In the genomic region with DNA sequence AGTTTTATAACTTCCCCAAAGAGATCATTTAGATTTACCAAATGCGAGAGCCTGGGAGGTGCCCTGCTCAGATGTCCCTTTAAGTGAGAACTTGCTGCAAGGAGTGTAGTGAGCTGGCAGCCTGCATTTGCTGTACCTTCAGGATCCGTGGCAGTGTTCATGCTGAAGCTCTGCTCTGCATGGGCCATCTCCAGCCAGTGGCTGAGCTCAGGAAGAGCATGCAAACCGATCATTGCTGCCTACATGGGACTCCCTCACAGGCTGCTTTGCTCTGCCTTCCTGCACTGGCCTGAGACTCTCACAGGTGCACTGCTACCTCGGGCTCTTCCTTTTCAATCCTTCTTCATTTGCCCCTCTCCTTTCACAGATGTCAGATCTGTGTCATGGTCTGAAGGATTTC, we compare ENCODE assay signal across 24 cellular contexts.
DNase-seq lines count a peak whose midpoint lies in the region; ATAC-seq and TF ChIP-seq lines count a peak whose summit lies in the region.
"Had no signal": no experiment of that assay in that cellular context is flagged by ENCODE, and none has a peak within 500 bp of the region (broad histone marks: within the 10 kb centered on the region; RNA-seq: fewer than 3 reads in every experiment).

No MANE protein-coding gene starts in this region.

- intact Hi-C loops in spleen (cut with DNase I; ENCODE audit: low total_unique reads), result no loop called here

- no peaks in the 10 kb centered on the region; the same call in 1 of the 2 replicates for H3K27me3 Mint-ChIP-seq in WTC11 (ENCODE audit: low read depth)

- H3K4ac ChIP-seq in mesenchymal stem cell (ENCODE audit: low read depth in 1 of 2, low read length in 2 of 2), result no peak overlapping the region

- peak overlapping the region; percentile 18 for H2AFZ ChIP-seq in mesenchymal stem cell (ENCODE audit: low read depth, low read length)

- H3K18ac ChIP-seq in mesenchymal stem cell (ENCODE audit: low read depth in 1 of 2, low read length in 2 of 2), result no peak overlapping the region

- H3K9ac ChIP-seq in mesenchymal stem cell (ENCODE audit: low read length), result no peak overlapping the region
- H3K9ac ChIP-seq: BLaER1 had no signal

- H3K4me3 ChIP-seq in mesenchymal stem cell (ENCODE audit: insufficient read depth in 1 of 2, low read depth in 1 of 2, low read length in 2 of 2), result no peak overlapping the region
- no peak overlapping the region for H3K4me3 ChIP-seq in spleen
- H3K4me3 ChIP-seq: BLaER1, SJSA1 had no signal

- H4K91ac ChIP-seq in mesenchymal stem cell (ENCODE audit: low read length), result no peak overlapping the region

- no peak overlapping the region for H3K23ac ChIP-seq in mesenchymal stem cell (ENCODE audit: low read length in 2 of 2)

- H4K8ac ChIP-seq in mesenchymal stem cell (ENCODE audit: low read length), result no peak overlapping the region

- H3K4me1 ChIP-seq in mesenchymal stem cell (ENCODE audit: control insufficient read depth, insufficient read depth, low read depth, low read length), result no peaks in the 10 kb centered on the region
- H3K4me1 ChIP-seq in spleen, result no peaks in the 10 kb centered on the region
- H3K4me1 ChIP-seq: BLaER1, SJSA1 had no signal

- CTCF ChIA-PET in WTC11 (lab: Charles Lee), result no interaction called here

- WGBS in mesenchymal stem cell, result 77% methylated on average over 4 of the region's 4 CpGs
- 46 to 78% (median 61%) methylated on average over 4 of the region's 4 CpGs for WGBS in spleen, 5 donors

- no peaks in the 10 kb centered on the region for H3K9me3 Mint-ChIP-seq in WTC11

- no peak overlapping the region for H3K27ac Mint-ChIP-seq in WTC11
- H3K27ac Mint-ChIP-seq: CD4-positive, alpha-beta T cell had no signal

- no peaks in the 10 kb centered on the region for H3K27me3 ChIP-seq in mesenchymal stem cell (ENCODE audit: control insufficient read depth in 1 of 2, insufficient read depth in 1 of 2, low read length in 2 of 2)
- no peaks in the 10 kb centered on the region for H3K27me3 ChIP-seq in spleen (replicated peaks in 1 of 7)
- H3K27me3 ChIP-seq: BLaER1, SJSA1 had no signal

- H3K4me2 ChIP-seq in mesenchymal stem cell (ENCODE audit: low read length, poor library complexity, severe bottlenecking), result no peak overlapping the region
- H3K4me2 ChIP-seq: BLaER1 had no signal

- no peaks in the 10 kb centered on the region for H3K36me3 ChIP-seq in mesenchymal stem cell (ENCODE audit: control insufficient read depth in 1 of 2, insufficient read depth in 2 of 2, low read depth in 1 of 2, low read length in 2 of 2)
- H3K36me3 ChIP-seq in spleen, result no peaks in the 10 kb centered on the region
- H3K36me3 ChIP-seq: BLaER1, SJSA1 had no signal

- no peak for TF ChIP-seq CTCF in WTC11 (IDR thresholded peaks at IDR 0.05)
- TF ChIP-seq CTCF in spleen (IDR thresholded peaks at IDR 0.05 in 8 of 11, conservative IDR thresholded peaks at IDR 0.05 in 3 of 11), result no peak

- no peak overlapping the region for H3K14ac ChIP-seq in mesenchymal stem cell (ENCODE audit: low read length in 2 of 2)

- peaks cover 4% of the 10 kb centered on the region; the same call in 1 of the 2 replicates for H3K4me1 Mint-ChIP-seq in WTC11

- peak; percentile 94 for ATAC-seq in WTC11
- ATAC-seq: Right ventricle myocardium inferior had no signal

- H2AK5ac ChIP-seq in mesenchymal stem cell (ENCODE audit: low read length, severe bottlenecking), result no peak overlapping the region

- in situ Hi-C loops in G401 (cut with HindIII; ENCODE audit: low sequenced_read_pairs), result no loop called here

- no peak overlapping the region for H2BK15ac ChIP-seq in mesenchymal stem cell (ENCODE audit: low read depth, poor library complexity, severe bottlenecking)

- no peaks in the 10 kb centered on the region for H3K79me1 ChIP-seq in mesenchymal stem cell (replicated peaks; ENCODE audit: low read length, poor library complexity, severe bottlenecking)

- H3K4me3 Mint-ChIP-seq in WTC11, result no peak overlapping the region
- H3K4me3 Mint-ChIP-seq: CD4-positive, alpha-beta T cell had no signal

- peak; percentile 1 for DNase-seq in DMS53 (lab: John Stamatoyannopoulos, UW)
- DNase-seq in DMS53 treated with DMSO at 0.1 percent for 48 hours (lab: John Stamatoyannopoulos, UW; ENCODE audit: unreplicated experiment), result no peak
- no peak for DNase-seq in WTC11 (ENCODE audit: low spot score)
- no peak for DNase-seq in mesenchymal stem cell
- no peak for DNase-seq in activated CD4-positive, alpha-beta T cell treated with anti-CD3 and anti-CD28 coated beads for 4 hours
- DNase-seq in spleen, result no peak
- DNase-seq in mesenteric fat pad (ENCODE audit: low spot score), result no peak
- DNase-seq in G401 (ENCODE audit: low spot score), result no peak
- DNase-seq: ACHN; CD4-positive, alpha-beta T cell; GF-D8; HCEC 1CT; IMR-90; NCI-H1417; NCI-H1694 treated with DMSO at 0.1 percent for 48 hours; NCI-H2081 treated with DMSO at 0.1 percent for 48 hours; NCI-H2171 treated with DMSO at 0.1 percent for 48 hours; NCI-H524 treated with DMSO at 0.1 percent for 48 hours; NCI-H82; OCI-M1 had no signal

- no peak overlapping the region for H2BK120ac ChIP-seq in mesenchymal stem cell (ENCODE audit: low read depth, low read length)

- no peak overlapping the region for H2BK5ac ChIP-seq in mesenchymal stem cell (ENCODE audit: low read depth, low read length, poor library complexity, severe bottlenecking)

- H3K9me3 ChIP-seq in mesenchymal stem cell (ENCODE audit: control insufficient read depth, low read length), result peaks cover 14% of the 10 kb centered on the region
- peaks cover 0 to 9% (median 3%) of the 10 kb centered on the region in 8 donors for H3K9me3 ChIP-seq in spleen
- H3K9me3 ChIP-seq: SJSA1 had no signal

- POLR2A ChIA-PET in WTC11 (lab: Charles Lee), result no interaction called here

- no peaks in the 10 kb centered on the region for H3K36me3 Mint-ChIP-seq in WTC11

- no peak overlapping the region for H3K27ac ChIP-seq in mesenchymal stem cell (ENCODE audit: low read length, poor library complexity, severe bottlenecking)
- no peak overlapping the region for H3K27ac ChIP-seq in spleen
- H3K27ac ChIP-seq: 22Rv1, BLaER1, SJSA1 had no signal

- no peak overlapping the region for H2BK12ac ChIP-seq in mesenchymal stem cell (ENCODE audit: low read length in 2 of 2)

- TF ChIP-seq POLR2A in spleen (IDR thresholded peaks at IDR 0.05), result no peak

TF ChIP-seq in WTC11, 78 proteins besides CTCF, POLR2A, EP300 and RAD21:
- TF ChIP-seq NFE2L1 (CRISPR knock-in tag; IDR thresholded peaks at IDR 0.05), result no peak
- TF ChIP-seq, protein P1, sequence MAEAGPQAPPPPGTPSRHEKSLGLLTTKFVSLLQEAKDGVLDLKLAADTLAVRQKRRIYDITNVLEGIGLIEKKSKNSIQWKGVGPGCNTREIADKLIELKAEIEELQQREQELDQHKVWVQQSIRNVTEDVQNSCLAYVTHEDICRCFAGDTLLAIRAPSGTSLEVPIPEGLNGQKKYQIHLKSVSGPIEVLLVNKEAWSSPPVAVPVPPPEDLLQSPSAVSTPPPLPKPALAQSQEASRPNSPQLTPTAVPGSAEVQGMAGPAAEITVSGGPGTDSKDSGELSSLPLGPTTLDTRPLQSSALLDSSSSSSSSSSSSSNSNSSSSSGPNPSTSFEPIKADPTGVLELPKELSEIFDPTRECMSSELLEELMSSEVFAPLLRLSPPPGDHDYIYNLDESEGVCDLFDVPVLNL (CRISPR knock-in tag; IDR thresholded peaks at IDR 0.05; ENCODE audit: borderline replicate concordance, low read depth), result no peak
- TF ChIP-seq, protein P2, sequence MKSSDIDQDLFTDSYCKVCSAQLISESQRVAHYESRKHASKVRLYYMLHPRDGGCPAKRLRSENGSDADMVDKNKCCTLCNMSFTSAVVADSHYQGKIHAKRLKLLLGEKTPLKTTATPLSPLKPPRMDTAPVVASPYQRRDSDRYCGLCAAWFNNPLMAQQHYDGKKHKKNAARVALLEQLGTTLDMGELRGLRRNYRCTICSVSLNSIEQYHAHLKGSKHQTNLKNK (CRISPR knock-in tag; IDR thresholded peaks at IDR 0.05), result no peak
- TF ChIP-seq NFATC4 (CRISPR knock-in tag; IDR thresholded peaks at IDR 0.05), result no peak
- no peak for TF ChIP-seq ZBTB21 (CRISPR knock-in tag; IDR thresholded peaks at IDR 0.05; ENCODE audit: borderline replicate concordance)
- no peak for TF ChIP-seq MXD4 (CRISPR knock-in tag; IDR thresholded peaks at IDR 0.05; ENCODE audit: borderline replicate concordance)
- no peak for TF ChIP-seq NR1H2 (CRISPR knock-in tag; IDR thresholded peaks at IDR 0.05)
- no peak for TF ChIP-seq CREM (CRISPR knock-in tag; IDR thresholded peaks at IDR 0.05)
- TF ChIP-seq, protein P3, sequence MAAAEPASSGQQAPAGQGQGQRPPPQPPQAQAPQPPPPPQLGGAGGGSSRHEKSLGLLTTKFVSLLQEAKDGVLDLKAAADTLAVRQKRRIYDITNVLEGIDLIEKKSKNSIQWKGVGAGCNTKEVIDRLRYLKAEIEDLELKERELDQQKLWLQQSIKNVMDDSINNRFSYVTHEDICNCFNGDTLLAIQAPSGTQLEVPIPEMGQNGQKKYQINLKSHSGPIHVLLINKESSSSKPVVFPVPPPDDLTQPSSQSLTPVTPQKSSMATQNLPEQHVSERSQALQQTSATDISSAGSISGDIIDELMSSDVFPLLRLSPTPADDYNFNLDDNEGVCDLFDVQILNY (CRISPR knock-in tag; IDR thresholded peaks at IDR 0.05), result no peak
- no peak for TF ChIP-seq ZNF423 (CRISPR knock-in tag; IDR thresholded peaks at IDR 0.05)
- no peak for TF ChIP-seq FOXJ3 (CRISPR knock-in tag; IDR thresholded peaks at IDR 0.05; ENCODE audit: borderline replicate concordance)
- no peak for TF ChIP-seq EMX1 (CRISPR knock-in tag; IDR thresholded peaks at IDR 0.05)
